ENCODE assay signal across 10 cellular contexts in the genomic region with DNA sequence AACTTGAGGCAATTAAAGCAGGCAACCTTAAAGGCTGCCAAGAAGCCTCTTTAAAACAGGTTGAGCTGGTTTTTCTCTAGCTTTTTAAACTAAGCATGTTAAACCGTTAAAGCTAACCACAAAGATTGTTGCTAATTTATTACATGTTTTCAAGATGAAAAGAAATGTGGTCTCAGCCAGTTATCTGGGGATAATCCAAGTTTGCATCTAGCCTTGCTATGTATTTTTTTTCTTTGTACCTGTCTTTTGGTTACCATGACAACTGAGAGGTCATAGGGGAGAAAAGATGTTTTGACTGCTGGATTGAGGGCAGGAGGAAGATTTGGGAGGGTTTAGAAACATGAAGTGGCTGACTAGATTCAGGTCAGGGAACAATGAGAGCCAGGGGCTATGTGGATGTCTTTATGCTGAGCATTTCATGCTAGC. TPM values are rescaled to one million over a fixed set of nuclear protein-coding genes. Genes with fewer than 3 reads are reported as not detected.
A peak's percentile ranks its signal among the peaks of the same experiment; 100 is the strongest.
DNase-seq lines count a peak whose midpoint lies in the region; ATAC-seq and TF ChIP-seq lines count a peak whose summit lies in the region.
"Had no signal": no experiment of that assay in that cellular context is flagged by ENCODE, and none has a peak within 500 bp of the region (broad histone marks: within the 10 kb centered on the region; RNA-seq: fewer than 3 reads in every experiment).

No MANE protein-coding gene starts in this region.

- TF ChIP-seq POLR2A in esophagus squamous epithelium (IDR thresholded peaks at IDR 0.05), result no peak

- peak; percentile 55 for ATAC-seq in stimulated activated naive CD8-positive, alpha-beta T cell treated with anti-CD3 and anti-CD28 coated beads, Interleukin-15, Interleukin-2, amounts not matched to agents 100 U/mL and 50 U/mL, for 24 hours
- ATAC-seq in GM21447 (IDR thresholded peaks at IDR 0.05; ENCODE audit: unreplicated experiment), result no peak
- no peak for ATAC-seq in HG03342 (IDR thresholded peaks at IDR 0.05; ENCODE audit: unreplicated experiment)

- no peak overlapping the region for H3K4me3 ChIP-seq in esophagus squamous epithelium

- peaks cover 22 to 42% (median 24%) of the 10 kb centered on the region in 3 donors for H3K4me1 ChIP-seq in esophagus squamous epithelium

- H3K9me3 ChIP-seq in esophagus squamous epithelium, result no peaks in the 10 kb centered on the region

- no peaks in the 10 kb centered on the region for H3K36me3 ChIP-seq in esophagus squamous epithelium

- H3K27ac ChIP-seq in esophagus squamous epithelium (peak overlapping the region; percentile 61 to 71 (median 69)), caudate nucleus (ENCODE audit: low read depth, low read length) (no peak overlapping the region)

- no peak for TF ChIP-seq CTCF in esophagus squamous epithelium (IDR thresholded peaks at IDR 0.05)

- H3K27me3 ChIP-seq in esophagus squamous epithelium, result peaks cover 0 to 10% (median 0%) of the 10 kb centered on the region in 4 donors

- DNase-seq in NCI-H345 (lab: John Stamatoyannopoulos, UW), result peak; percentile 49
- no peak for DNase-seq in NCI-H345 treated with DMSO at 0.1 percent for 48 hours (lab: John Stamatoyannopoulos, UW; ENCODE audit: unreplicated experiment)
- DNase-seq in NCI-H69 (lab: John Stamatoyannopoulos, UW), result peak; percentile 52
- no peak for DNase-seq in esophagus squamous epithelium (lab: John Stamatoyannopoulos, UW)
- DNase-seq in stimulated activated naive CD8-positive, alpha-beta T cell treated with anti-CD3 and anti-CD28 coated beads, Interleukin-15, Interleukin-2, amounts not matched to agents 100 U/mL and 50 U/mL, for 24 hours, result no peak
- no peak for DNase-seq in caudate nucleus (lab: John Stamatoyannopoulos, UW)
- DNase-seq: activated naive CD4-positive, alpha-beta T cell treated with anti-CD3 and anti-CD28 coated beads, Interleukin-2, amount 50 U/mL, for 16 hours had no signal

- WGBS in esophagus squamous epithelium, 2 donors, result 11 to 32% methylated on average over 1 of the region's 1 CpG

- intact Hi-C loops in esophagus squamous epithelium (cut with DNase I), result no loop called here

RNA-seq across cellular contexts. Expression of a gene that starts 19.2 kb away (rescaled TPM):
- total RNA-seq in esophagus squamous epithelium, result 1 to 10 TPM in 2 of 4 donors, under 1 TPM in 2; 0.42 to 2.0 (median 0.89) TPM

RNA-seq across cellular contexts. Expression of a gene that starts 50.0 kb away (rescaled TPM):
- total RNA-seq in esophagus squamous epithelium, result 1 to 10 TPM in 3 of 4 donors, under 1 TPM in 1; 0.72 to 8.4 (median 3.5) TPM
- total RNA-seq: OCI-LY7 had no signal

Comparison
In these comparisons a context has a peak if more than half of its experiments do, and no peak if none do; other contexts are left out.
1. DNase-seq: peak in NCI-H345 (single experiment) and NCI-H69 (single experiment); none in NCI-H345 treated with DMSO at 0.1 percent for 48 hours (single experiment), esophagus squamous epithelium (single experiment), stimulated activated naive CD8-positive, alpha-beta T cell treated with anti-CD3 and anti-CD28 coated beads, Interleukin-15, Interleukin-2, amounts not matched to agents 100 U/mL and 50 U/mL, for 24 hours (single experiment) and caudate nucleus (0 of 61).